In the genomic region with DNA sequence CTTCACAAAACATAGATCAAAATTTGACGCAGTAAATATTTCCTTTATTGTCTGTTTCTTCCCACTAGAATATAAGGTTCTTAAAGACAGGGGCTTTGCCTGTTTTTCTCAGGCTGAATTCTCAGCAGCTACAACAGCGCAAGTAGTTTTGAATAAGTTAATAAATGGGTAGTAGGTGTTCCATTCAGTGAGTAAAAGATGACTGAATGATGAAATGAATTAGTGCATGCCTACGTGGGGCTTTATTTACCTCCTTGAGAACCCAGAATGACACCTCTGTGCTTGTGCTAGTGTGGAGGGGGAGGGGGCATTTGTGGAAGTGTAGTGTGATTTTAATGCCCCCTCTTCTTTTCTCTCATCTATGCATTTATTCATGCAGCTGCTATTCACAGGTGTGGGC, we compare ENCODE assay signal across 1 cellular context.
TF ChIP-seq lines count a peak whose summit lies in the region.

No MANE protein-coding gene starts in this region.

TF ChIP-seq in IMR-90, 13 proteins besides CTCF, POLR2A, EP300 and RAD21:
- TF ChIP-seq MAZ (IDR thresholded peaks at IDR 0.05; ENCODE audit: borderline replicate concordance, low read depth, low read length) (no peak), FOS (IDR thresholded peaks at IDR 0.05; ENCODE audit: low read depth, low read length) (no peak)
- TF ChIP-seq, protein P1, sequence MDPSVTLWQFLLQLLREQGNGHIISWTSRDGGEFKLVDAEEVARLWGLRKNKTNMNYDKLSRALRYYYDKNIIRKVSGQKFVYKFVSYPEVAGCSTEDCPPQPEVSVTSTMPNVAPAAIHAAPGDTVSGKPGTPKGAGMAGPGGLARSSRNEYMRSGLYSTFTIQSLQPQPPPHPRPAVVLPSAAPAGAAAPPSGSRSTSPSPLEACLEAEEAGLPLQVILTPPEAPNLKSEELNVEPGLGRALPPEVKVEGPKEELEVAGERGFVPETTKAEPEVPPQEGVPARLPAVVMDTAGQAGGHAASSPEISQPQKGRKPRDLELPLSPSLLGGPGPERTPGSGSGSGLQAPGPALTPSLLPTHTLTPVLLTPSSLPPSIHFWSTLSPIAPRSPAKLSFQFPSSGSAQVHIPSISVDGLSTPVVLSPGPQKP (IDR thresholded peaks at IDR 0.05; ENCODE audit: borderline replicate concordance, low read depth, low read length), result no peak
TF ChIP-seq in IMR-90: peak in this region for 0.
